2 cellular contexts compared by ENCODE assay signal in the genomic region with DNA sequence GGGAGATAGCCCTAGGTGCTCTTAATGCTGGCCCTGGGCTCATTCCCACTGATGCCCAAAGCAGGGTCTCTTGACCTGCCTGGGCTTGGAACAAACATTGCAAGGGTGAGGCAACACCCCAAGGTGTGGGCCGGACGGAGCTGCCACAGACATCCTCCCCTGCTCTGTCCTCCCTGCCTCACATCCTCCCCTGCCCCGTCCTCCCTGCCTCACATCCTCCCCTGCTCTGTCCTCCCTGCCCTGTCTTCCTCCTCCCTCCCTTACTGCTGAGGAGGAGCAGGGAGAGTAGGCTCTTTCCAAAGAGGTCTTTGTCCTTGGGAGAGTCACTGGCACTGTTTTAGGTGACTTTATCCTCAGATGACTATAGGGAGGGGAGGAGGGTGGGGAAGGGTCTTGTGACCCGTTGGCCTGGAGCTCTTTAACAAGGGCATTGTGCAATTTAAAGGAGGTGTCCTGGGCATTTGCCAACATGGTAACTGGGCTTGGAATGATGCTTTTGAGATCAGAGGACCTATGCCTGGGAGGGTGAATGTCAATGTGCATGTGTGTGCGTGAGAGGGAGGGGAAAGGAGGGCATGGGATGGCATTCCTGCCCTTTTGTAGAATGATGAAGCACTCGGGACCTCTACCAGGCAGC.
TF ChIP-seq lines count a peak whose summit lies in the region.

No MANE protein-coding gene starts in this region.

TF ChIP-seq in A549, 52 proteins besides CTCF, POLR2A, EP300 and RAD21:
- TF ChIP-seq MYC (IDR thresholded peaks at IDR 0.05; ENCODE audit: borderline replicate concordance, low read length) (no peak), ZSCAN20 (CRISPR knock-in tag; IDR thresholded peaks at IDR 0.05) (no peak), EHF (CRISPR knock-in tag; IDR thresholded peaks at IDR 0.05) (no peak), CEBPB (IDR thresholded peaks at IDR 0.05) (peak in 1 of 2 experiments; percentile 26; a peak in 1 of 4 replicates)
TF ChIP-seq in A549: peak in this region for 1.

TF ChIP-seq in K562, 482 proteins besides CTCF, POLR2A, EP300 and RAD21:
- no peak for TF ChIP-seq MED1 (CRISPR knock-in tag; IDR thresholded peaks at IDR 0.05; ENCODE audit: borderline replicate concordance)
- peak; percentile 90 for TF ChIP-seq ZNF263 (CRISPR knock-in tag; IDR thresholded peaks at IDR 0.05; ENCODE audit: borderline replicate concordance)
TF ChIP-seq in K562: peak in this region for 1.
